25 cellular contexts compared by ENCODE assay signal in the genomic region with DNA sequence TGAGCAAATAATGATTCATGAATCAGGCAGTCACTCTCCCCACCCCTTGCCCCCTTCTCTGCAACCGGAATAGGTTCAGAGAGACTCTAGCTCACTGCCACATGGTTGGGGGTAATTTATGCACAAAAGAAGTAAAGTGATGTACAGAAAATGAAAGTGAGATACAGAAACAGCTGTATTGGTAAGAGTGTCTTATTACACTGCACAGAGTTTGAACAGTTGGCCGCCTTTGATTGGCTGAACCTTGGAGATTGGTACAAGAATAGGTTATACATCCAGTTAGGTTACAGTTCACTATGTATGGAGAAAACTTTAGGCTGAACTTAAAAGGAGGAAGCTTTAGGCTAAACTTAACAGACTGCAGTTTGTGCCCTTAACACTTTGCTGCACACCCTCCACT. TPM values are rescaled to one million over a fixed set of nuclear protein-coding genes. Genes with fewer than 3 reads are reported as not detected.
A peak's percentile ranks its signal among the peaks of the same experiment; 100 is the strongest.
DNase-seq lines count a peak whose midpoint lies in the region; ATAC-seq, FAIRE-seq and TF ChIP-seq lines count a peak whose summit lies in the region.
"Had no signal": no experiment of that assay in that cellular context is flagged by ENCODE, and none has a peak within 500 bp of the region (broad histone marks: within the 10 kb centered on the region; RNA-seq: fewer than 3 reads in every experiment).

No MANE protein-coding gene starts in this region.

- no peaks in the 10 kb centered on the region for H3K4me1 Mint-ChIP-seq in MCF 10A (ENCODE audit: insufficient read depth, unreplicated experiment)
- H3K4me1 Mint-ChIP-seq: CD4-positive, CD25-positive, alpha-beta regulatory T cell; CD8-positive, alpha-beta memory T cell; IgD-negative memory B cell had no signal

- FAIRE-seq in islet of Langerhans (lab: Jason Lieb, UNC) (peak; percentile 79), kidney (lab: Jason Lieb, UNC) (no peak)
- FAIRE-seq: GM12892, GM18507, HTR-8/SVneo had no signal

- intact Hi-C loops in MCF 10A (cut with micrococcal nuclease): no loop called here
- intact Hi-C loops in breast epithelium (cut with DNase I; ENCODE audit: low total_unique reads): no loop called here
- intact Hi-C loops in PC-3 (cut with micrococcal nuclease): no loop called here
- intact Hi-C loops in kidney (cut with DNase I): no loop called here

- H2AFZ ChIP-seq in PC-3 (ENCODE audit: low read length): peak overlapping the region; percentile 19; the same call in 1 of the 2 replicates
- H2AFZ ChIP-seq: GM23248 had no signal

- H3K9me2 ChIP-seq in PC-3 (replicated peaks; ENCODE audit: low read length): no peaks in the 10 kb centered on the region

- no peak for TF ChIP-seq POLR2A in breast epithelium (IDR thresholded peaks at IDR 0.05)

- H3F3A ChIP-seq in PC-3 (ENCODE audit: low read length, unreplicated experiment): no peaks in the 10 kb centered on the region

- peak; percentile 71 for ATAC-seq in HG03354 (IDR thresholded peaks at IDR 0.05; ENCODE audit: poor library complexity, severe bottlenecking, unreplicated experiment)
- ATAC-seq in PC-3: no peak

- peaks cover 0 to 39% of the 10 kb centered on the region in 2 donors for H3K27me3 ChIP-seq in breast epithelium
- H3K27me3 ChIP-seq in PC-3 (ENCODE audit: low read length): no peaks in the 10 kb centered on the region
- H3K27me3 ChIP-seq: BE2C had no signal

- H3K4me3 Mint-ChIP-seq in MCF 10A (ENCODE audit: unreplicated experiment): no peak overlapping the region
- H3K4me3 Mint-ChIP-seq: CD4-positive, CD25-positive, alpha-beta regulatory T cell; CD8-positive, alpha-beta memory T cell; IgD-negative memory B cell had no signal

- CTCF ChIA-PET in MCF 10A (lab: Yijun Ruan, JAX): no interaction called here
- CTCF ChIA-PET in PC-3 (lab: Charles Lee): no interaction called here

- H3K27ac Mint-ChIP-seq in MCF 10A (ENCODE audit: low read depth, unreplicated experiment): no peak overlapping the region
- H3K27ac Mint-ChIP-seq: CD4-positive, CD25-positive, alpha-beta regulatory T cell; IgD-negative memory B cell had no signal

- H3K4me1 ChIP-seq in breast epithelium (no peaks in the 10 kb centered on the region), PC-3 (ENCODE audit: insufficient read depth, low read length) (no peaks in the 10 kb centered on the region), kidney (ENCODE audit: control insufficient read depth in 1 of 2, insufficient read depth in 1 of 2, low read depth in 1 of 2, low read length in 2 of 2) (no peaks in the 10 kb centered on the region)
- H3K4me1 ChIP-seq: BE2C had no signal

- TF ChIP-seq CTCF in MCF 10A (IDR thresholded peaks at IDR 0.05; ENCODE audit: unreplicated experiment): no peak
- no peak for TF ChIP-seq CTCF in breast epithelium (IDR thresholded peaks at IDR 0.05)
- TF ChIP-seq CTCF in PC-3 (conservative IDR thresholded peaks at IDR 0.05; ENCODE audit: low read depth, low read length): no peak
- TF ChIP-seq CTCF in kidney (IDR thresholded peaks at IDR 0.05; ENCODE audit: borderline replicate concordance, extremely low read depth, insufficient read depth): no peak

- no peak overlapping the region for H3K27ac ChIP-seq in breast epithelium
- H3K27ac ChIP-seq in PC-3 (ENCODE audit: low read length): no peak overlapping the region
- no peak overlapping the region for H3K27ac ChIP-seq in kidney (ENCODE audit: low read depth in 2 of 2, low read length in 2 of 2)
- H3K27ac ChIP-seq: GM23248 had no signal

- H3K27me3 Mint-ChIP-seq in MCF 10A (ENCODE audit: insufficient read depth, unreplicated experiment): peaks cover 32% of the 10 kb centered on the region

- no peaks in the 10 kb centered on the region for H4K20me1 ChIP-seq in PC-3 (ENCODE audit: low read length)

- H3K9me3 ChIP-seq in breast epithelium (no peaks in the 10 kb centered on the region), PC-3 (ENCODE audit: low read length) (no peaks in the 10 kb centered on the region), kidney (ENCODE audit: control insufficient read depth in 1 of 2, low read length in 2 of 2) (no peaks in the 10 kb centered on the region)
- H3K9me3 ChIP-seq: BE2C, HAP-1 had no signal

- H3K79me2 ChIP-seq in PC-3 (ENCODE audit: low read length): no peaks in the 10 kb centered on the region

- H3K36me3 ChIP-seq in breast epithelium (no peaks in the 10 kb centered on the region), PC-3 (ENCODE audit: low read depth, low read length) (no peaks in the 10 kb centered on the region), kidney (ENCODE audit: control insufficient read depth in 1 of 2, insufficient read depth in 2 of 2, low read length in 2 of 2) (no peaks in the 10 kb centered on the region)
- H3K36me3 ChIP-seq: BE2C, HAP-1 had no signal

- H3K36me3 Mint-ChIP-seq in MCF 10A (ENCODE audit: insufficient read depth, unreplicated experiment): no peaks in the 10 kb centered on the region
- H3K36me3 Mint-ChIP-seq: CD4-positive, CD25-positive, alpha-beta regulatory T cell; CD8-positive, alpha-beta memory T cell; IgD-negative memory B cell had no signal

- no peak overlapping the region for H3K4me3 ChIP-seq in breast epithelium
- H3K4me3 ChIP-seq in PC-3 (ENCODE audit: low read length): peak overlapping the region; percentile 28; the same call in 1 of the 2 replicates
- H3K4me3 ChIP-seq in kidney (ENCODE audit: low read length in 2 of 2): no peak overlapping the region
- H3K4me3 ChIP-seq: GM23248, HAP-1 had no signal

- peak overlapping the region; percentile 33; the same call in 1 of the 2 replicates for H3K4me2 ChIP-seq in PC-3 (ENCODE audit: low read length)

- POLR2A ChIA-PET in MCF 10A (lab: Yijun Ruan, JAX): no interaction called here
- POLR2A ChIA-PET in PC-3 (lab: Charles Lee; ENCODE audit: unreplicated experiment): no interaction called here

- peak; percentile 1 for DNase-seq in MCF 10A (ENCODE audit: unreplicated experiment)
- no peak for DNase-seq in breast epithelium (ENCODE audit: low spot score in 2 of 2)
- peak; percentile 23 for DNase-seq in PC-3
- DNase-seq in hippocampal formation (lab: John Stamatoyannopoulos, UW): no peak
- DNase-seq in kidney: no peak
- DNase-seq in activated CD4-positive, alpha-beta T cell treated with anti-CD3 and anti-CD28 coated beads for 4 hours: no peak
- DNase-seq: 8988T; BE2C; C1 segment of cervical spinal cord; CD4-positive, CD25-positive, alpha-beta regulatory T cell; CD8-positive, alpha-beta memory T cell; COR-L47; DMS 273 treated with DMSO at 0.1 percent for 48 hours; DMS53; DND-41; EL; GM23248; KBM-7 had no signal

- H3K9ac ChIP-seq in PC-3 (ENCODE audit: low read length) (no peak overlapping the region), kidney (ENCODE audit: low read length in 2 of 2) (no peak overlapping the region)
- H3K9ac ChIP-seq: GM23248 had no signal

- BruUV-seq in MCF 10A (replicated peaks; lab: Mats Ljungman, UMichigan) (no TSS peak), PC-3 (replicated peaks; lab: Mats Ljungman, UMichigan) (no TSS peak)

- H3K9me3 Mint-ChIP-seq in MCF 10A (ENCODE audit: unreplicated experiment): no peaks in the 10 kb centered on the region
- H3K9me3 Mint-ChIP-seq: CD8-positive, alpha-beta memory T cell; IgD-negative memory B cell had no signal

RNA-seq across cellular contexts. Expression of gene DIAPH2, which starts 34.6 kb away (rescaled TPM):
- total RNA-seq in MCF 10A (2022): 15.0 and 17.6 TPM in 2 replicates
- total RNA-seq in breast epithelium: 10 to 100 TPM; 27.4 to 66.4 (median 30.8) TPM
- total RNA-seq in PC-3 (2014; rRNA removed): 15.1 and 19.6 TPM in 2 replicates
- total RNA-seq in kidney: 15.0 TPM
- 2.1 TPM for polyA plus RNA-seq in kidney (ENCODE audit: insufficient read depth, low read depth, low replicate concordance)

Comparison
In these comparisons a context has a peak if more than half of its experiments do, and no peak if none do; other contexts are left out.
1. DNase-seq: peak in MCF 10A (single experiment) and PC-3 (single experiment); none in breast epithelium (0 of 2), hippocampal formation (0 of 2), kidney (single experiment) and activated CD4-positive, alpha-beta T cell treated with anti-CD3 and anti-CD28 coated beads for 4 hours (0 of 2).